ENCODE assay signal across 1 cellular context in the genomic region with DNA sequence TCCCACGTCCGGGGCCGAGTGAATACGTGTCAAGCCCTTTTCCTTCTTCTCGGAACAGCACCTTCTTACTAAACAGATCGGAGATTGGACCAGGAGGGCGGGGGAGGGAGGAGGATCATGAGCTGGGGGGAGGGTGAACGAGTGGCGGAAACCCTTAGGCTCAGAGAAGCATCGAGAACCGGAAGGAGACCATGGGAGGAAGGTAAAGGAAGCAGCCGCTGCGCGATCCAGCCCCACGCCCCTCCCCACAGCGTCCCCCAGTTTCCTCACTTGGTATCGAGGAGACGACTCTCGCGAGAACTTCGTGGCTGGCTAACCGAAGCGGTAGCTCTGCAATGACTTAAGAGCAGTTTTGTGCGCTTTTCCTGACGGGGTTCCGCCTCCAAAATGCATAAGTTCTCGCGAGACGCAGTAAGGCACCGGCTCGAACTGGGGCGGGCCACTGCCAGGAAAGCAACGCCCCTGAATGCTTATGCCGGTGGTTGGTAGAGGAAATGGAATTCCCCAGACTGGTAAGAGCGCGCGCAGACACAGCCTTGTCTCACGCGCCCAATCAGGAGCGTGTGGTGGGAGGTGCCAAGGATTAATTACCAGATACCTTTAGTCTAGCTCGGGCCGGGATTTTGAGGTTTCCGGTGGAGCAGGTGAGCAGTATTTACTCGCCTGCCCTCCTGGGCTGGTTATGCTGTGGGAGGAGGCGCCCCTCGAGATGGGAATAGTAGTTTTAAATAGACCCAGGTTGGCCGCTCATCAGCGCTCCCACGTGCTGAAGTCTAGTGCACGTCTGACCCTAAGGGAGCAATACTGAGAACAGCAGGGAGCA.
A peak's percentile ranks its signal among the peaks of the same experiment; 100 is the strongest.
TF ChIP-seq lines count a peak whose summit lies in the region.

No MANE protein-coding gene starts in this region.

TF ChIP-seq in GM23338, 12 proteins besides CTCF, POLR2A, EP300 and RAD21:
- TF ChIP-seq STAT1 (IDR thresholded peaks at IDR 0.05; ENCODE audit: unreplicated experiment) (no peak), EZH2 (IDR thresholded peaks at IDR 0.05; ENCODE audit: low read depth, unreplicated experiment) (no peak), JUNB (IDR thresholded peaks at IDR 0.05; ENCODE audit: unreplicated experiment) (no peak), EZH2phosphoT487 (IDR thresholded peaks at IDR 0.05; ENCODE audit: unreplicated experiment) (no peak), POLR2AphosphoS5 (IDR thresholded peaks at IDR 0.05; ENCODE audit: low read depth) (peak; percentile 95), NANOG (IDR thresholded peaks at IDR 0.05; ENCODE audit: borderline replicate concordance) (no peak), CREB1 (CRISPR knock-in tag; IDR thresholded peaks at IDR 0.05; ENCODE audit: low read depth) (no peak; the same call in 1 of the 2 replicates), ZNF331 (CRISPR knock-in tag; IDR thresholded peaks at IDR 0.05; ENCODE audit: low read depth) (no peak), ZNF114 (CRISPR knock-in tag; IDR thresholded peaks at IDR 0.05) (no peak)
- TF ChIP-seq, protein P1, sequence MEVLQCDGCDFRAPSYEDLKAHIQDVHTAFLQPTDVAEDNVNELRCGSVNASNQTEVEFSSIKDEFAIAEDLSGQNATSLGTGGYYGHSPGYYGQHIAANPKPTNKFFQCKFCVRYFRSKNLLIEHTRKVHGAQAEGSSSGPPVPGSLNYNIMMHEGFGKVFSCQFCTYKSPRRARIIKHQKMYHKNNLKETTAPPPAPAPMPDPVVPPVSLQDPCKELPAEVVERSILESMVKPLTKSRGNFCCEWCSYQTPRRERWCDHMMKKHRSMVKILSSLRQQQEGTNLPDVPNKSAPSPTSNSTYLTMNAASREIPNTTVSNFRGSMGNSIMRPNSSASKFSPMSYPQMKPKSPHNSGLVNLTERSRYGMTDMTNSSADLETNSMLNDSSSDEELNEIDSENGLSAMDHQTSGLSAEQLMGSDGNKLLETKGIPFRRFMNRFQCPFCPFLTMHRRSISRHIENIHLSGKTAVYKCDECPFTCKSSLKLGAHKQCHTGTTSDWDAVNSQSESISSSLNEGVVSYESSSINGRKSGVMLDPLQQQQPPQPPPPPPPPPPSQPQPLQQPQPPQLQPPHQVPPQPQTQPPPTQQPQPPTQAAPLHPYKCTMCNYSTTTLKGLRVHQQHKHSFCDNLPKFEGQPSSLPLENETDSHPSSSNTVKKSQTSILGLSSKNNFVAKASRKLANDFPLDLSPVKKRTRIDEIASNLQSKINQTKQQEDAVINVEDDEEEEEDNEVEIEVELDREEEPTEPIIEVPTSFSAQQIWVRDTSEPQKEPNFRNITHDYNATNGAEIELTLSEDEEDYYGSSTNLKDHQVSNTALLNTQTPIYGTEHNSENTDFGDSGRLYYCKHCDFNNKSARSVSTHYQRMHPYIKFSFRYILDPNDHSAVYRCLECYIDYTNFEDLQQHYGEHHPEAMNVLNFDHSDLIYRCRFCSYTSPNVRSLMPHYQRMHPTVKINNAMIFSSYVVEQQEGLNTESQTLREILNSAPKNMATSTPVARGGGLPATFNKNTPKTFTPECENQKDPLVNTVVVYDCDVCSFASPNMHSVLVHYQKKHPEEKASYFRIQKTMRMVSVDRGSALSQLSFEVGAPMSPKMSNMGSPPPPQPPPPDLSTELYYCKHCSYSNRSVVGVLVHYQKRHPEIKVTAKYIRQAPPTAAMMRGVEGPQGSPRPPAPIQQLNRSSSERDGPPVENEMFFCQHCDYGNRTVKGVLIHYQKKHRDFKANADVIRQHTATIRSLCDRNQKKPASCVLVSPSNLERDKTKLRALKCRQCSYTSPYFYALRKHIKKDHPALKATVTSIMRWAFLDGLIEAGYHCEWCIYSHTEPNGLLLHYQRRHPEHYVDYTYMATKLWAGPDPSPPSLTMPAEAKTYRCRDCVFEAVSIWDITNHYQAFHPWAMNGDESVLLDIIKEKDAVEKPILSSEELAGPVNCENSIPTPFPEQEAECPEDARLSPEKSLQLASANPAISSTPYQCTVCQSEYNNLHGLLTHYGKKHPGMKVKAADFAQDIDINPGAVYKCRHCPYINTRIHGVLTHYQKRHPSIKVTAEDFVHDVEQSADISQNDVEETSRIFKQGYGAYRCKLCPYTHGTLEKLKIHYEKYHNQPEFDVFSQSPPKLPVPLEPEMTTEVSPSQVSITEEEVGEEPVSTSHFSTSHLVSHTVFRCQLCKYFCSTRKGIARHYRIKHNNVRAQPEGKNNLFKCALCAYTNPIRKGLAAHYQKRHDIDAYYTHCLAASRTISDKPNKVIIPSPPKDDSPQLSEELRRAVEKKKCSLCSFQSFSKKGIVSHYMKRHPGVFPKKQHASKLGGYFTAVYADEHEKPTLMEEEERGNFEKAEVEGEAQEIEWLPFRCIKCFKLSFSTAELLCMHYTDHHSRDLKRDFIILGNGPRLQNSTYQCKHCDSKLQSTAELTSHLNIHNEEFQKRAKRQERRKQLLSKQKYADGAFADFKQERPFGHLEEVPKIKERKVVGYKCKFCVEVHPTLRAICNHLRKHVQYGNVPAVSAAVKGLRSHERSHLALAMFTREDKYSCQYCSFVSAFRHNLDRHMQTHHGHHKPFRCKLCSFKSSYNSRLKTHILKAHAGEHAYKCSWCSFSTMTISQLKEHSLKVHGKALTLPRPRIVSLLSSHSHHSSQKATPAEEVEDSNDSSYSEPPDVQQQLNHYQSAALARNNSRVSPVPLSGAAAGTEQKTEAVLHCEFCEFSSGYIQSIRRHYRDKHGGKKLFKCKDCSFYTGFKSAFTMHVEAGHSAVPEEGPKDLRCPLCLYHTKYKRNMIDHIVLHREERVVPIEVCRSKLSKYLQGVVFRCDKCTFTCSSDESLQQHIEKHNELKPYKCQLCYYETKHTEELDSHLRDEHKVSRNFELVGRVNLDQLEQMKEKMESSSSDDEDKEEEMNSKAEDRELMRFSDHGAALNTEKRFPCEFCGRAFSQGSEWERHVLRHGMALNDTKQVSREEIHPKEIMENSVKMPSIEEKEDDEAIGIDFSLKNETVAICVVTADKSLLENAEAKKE (CRISPR knock-in tag; IDR thresholded peaks at IDR 0.05) = no peak
- TF ChIP-seq, protein P2, sequence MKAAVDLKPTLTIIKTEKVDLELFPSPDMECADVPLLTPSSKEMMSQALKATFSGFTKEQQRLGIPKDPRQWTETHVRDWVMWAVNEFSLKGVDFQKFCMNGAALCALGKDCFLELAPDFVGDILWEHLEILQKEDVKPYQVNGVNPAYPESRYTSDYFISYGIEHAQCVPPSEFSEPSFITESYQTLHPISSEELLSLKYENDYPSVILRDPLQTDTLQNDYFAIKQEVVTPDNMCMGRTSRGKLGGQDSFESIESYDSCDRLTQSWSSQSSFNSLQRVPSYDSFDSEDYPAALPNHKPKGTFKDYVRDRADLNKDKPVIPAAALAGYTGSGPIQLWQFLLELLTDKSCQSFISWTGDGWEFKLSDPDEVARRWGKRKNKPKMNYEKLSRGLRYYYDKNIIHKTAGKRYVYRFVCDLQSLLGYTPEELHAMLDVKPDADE (IDR thresholded peaks at IDR 0.05) = peak; percentile 50
- TF ChIP-seq, protein P3, sequence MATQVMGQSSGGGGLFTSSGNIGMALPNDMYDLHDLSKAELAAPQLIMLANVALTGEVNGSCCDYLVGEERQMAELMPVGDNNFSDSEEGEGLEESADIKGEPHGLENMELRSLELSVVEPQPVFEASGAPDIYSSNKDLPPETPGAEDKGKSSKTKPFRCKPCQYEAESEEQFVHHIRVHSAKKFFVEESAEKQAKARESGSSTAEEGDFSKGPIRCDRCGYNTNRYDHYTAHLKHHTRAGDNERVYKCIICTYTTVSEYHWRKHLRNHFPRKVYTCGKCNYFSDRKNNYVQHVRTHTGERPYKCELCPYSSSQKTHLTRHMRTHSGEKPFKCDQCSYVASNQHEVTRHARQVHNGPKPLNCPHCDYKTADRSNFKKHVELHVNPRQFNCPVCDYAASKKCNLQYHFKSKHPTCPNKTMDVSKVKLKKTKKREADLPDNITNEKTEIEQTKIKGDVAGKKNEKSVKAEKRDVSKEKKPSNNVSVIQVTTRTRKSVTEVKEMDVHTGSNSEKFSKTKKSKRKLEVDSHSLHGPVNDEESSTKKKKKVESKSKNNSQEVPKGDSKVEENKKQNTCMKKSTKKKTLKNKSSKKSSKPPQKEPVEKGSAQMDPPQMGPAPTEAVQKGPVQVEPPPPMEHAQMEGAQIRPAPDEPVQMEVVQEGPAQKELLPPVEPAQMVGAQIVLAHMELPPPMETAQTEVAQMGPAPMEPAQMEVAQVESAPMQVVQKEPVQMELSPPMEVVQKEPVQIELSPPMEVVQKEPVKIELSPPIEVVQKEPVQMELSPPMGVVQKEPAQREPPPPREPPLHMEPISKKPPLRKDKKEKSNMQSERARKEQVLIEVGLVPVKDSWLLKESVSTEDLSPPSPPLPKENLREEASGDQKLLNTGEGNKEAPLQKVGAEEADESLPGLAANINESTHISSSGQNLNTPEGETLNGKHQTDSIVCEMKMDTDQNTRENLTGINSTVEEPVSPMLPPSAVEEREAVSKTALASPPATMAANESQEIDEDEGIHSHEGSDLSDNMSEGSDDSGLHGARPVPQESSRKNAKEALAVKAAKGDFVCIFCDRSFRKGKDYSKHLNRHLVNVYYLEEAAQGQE (IDR thresholded peaks at IDR 0.05; ENCODE audit: unreplicated experiment) = peak; percentile 4
